In genomic region chr22:20998411-20999336, GRCh38 we compare ENCODE assay signal across 1 cellular context.
TF ChIP-seq lines count a peak whose summit lies in the region.

No MANE protein-coding gene starts in this region.

TF ChIP-seq in IMR-90, 13 proteins besides CTCF, POLR2A, EP300 and RAD21:
- TF ChIP-seq MAZ (IDR thresholded peaks at IDR 0.05; ENCODE audit: borderline replicate concordance, low read depth, low read length), result no peak
